ENCODE assay signal across 12 cellular contexts in genomic region chr16:28826141-28826540, GRCh38. TPM values are rescaled to one million over a fixed set of nuclear protein-coding genes. Genes with fewer than 3 reads are reported as not detected.
DNase-seq lines count a peak whose midpoint lies in the region; ATAC-seq and TF ChIP-seq lines count a peak whose summit lies in the region.
"Had no signal": no experiment of that assay in that cellular context is flagged by ENCODE, and none has a peak within 500 bp of the region (broad histone marks: within the 10 kb centered on the region; RNA-seq: fewer than 3 reads in every experiment).

No MANE protein-coding gene starts in this region.

- ATAC-seq in T-helper 17 cell: no peak
- no peak for ATAC-seq in psoas muscle
- ATAC-seq in left colon: no peak
- ATAC-seq: gastroesophageal sphincter had no signal

- intact Hi-C loops in psoas muscle (cut with DNase I) (no loop called here), left colon (cut with DNase I, micrococcal nuclease) (no loop called here)

- H3K9me3 ChIP-seq in T-helper 17 cell (ENCODE audit: control insufficient read depth, low read length, poor library complexity, severe bottlenecking) (no peaks in the 10 kb centered on the region), psoas muscle (no peaks in the 10 kb centered on the region)
- H3K9me3 ChIP-seq: adrenal gland, BLaER1, gastroesophageal sphincter, neutrophil had no signal

- CTCF ChIA-PET in activated CD4-positive, alpha-beta T cell treated with anti-CD3 and anti-CD28 coated beads, Interleukin-2, amount 10 ng/mL, durations not matched to agents 7 days and 5 days (lab: Charles Lee): no interaction called here

- H3K4me3 ChIP-seq in epithelial cell of esophagus (ENCODE audit: low read length) (no peak overlapping the region), psoas muscle (no peak overlapping the region)
- H3K4me3 ChIP-seq: adrenal gland, gastroesophageal sphincter had no signal

- no peak overlapping the region for H3K27ac ChIP-seq in psoas muscle
- H3K27ac ChIP-seq: adrenal gland, BLaER1, gastroesophageal sphincter, neutrophil had no signal

- POLR2A ChIA-PET in activated CD4-positive, alpha-beta T cell treated with anti-CD3 and anti-CD28 coated beads, Interleukin-2, amount 10 ng/mL, durations not matched to agents 7 days and 5 days (lab: Charles Lee): no interaction called here

- no peak overlapping the region for H3K27ac Mint-ChIP-seq in activated CD4-positive, alpha-beta T cell treated with anti-CD3 and anti-CD28 coated beads, Interleukin-2, amount 10 ng/mL, durations not matched to agents 7 days and 5 days
- H3K27ac Mint-ChIP-seq in T-helper 17 cell: peak overlapping the region; percentile 98

- H3K36me3 ChIP-seq in psoas muscle (ENCODE audit: insufficient read depth in 1 of 2, low read depth in 1 of 2): peaks cover 9 to 62% of the 10 kb centered on the region in 2 donors

- WGBS in psoas muscle, 3 donors: 39 to 45% (median 41%) methylated on average over 6 of the region's 6 CpGs

- peaks cover 66% of the 10 kb centered on the region for H3K36me3 Mint-ChIP-seq in activated CD4-positive, alpha-beta T cell treated with anti-CD3 and anti-CD28 coated beads, Interleukin-2, amount 10 ng/mL, durations not matched to agents 7 days and 5 days (ENCODE audit: low read depth)
- peaks cover 5% of the 10 kb centered on the region for H3K36me3 Mint-ChIP-seq in T-helper 17 cell (ENCODE audit: low read depth)

- DNase-seq in activated CD4-positive, alpha-beta T cell treated with anti-CD3 and anti-CD28 coated beads, Interleukin-2, amount 10 ng/mL, durations not matched to agents 7 days and 5 days: no peak
- no peak for DNase-seq in activated CD4-positive, alpha-beta T cell treated with anti-CD3 and anti-CD28 coated beads for 48 hours
- DNase-seq in T-helper 17 cell: no peak
- DNase-seq in epithelial cell of esophagus (ENCODE audit: low read depth): peak; percentile 49
- no peak for DNase-seq in psoas muscle
- DNase-seq in activated gamma-delta T cell (lab: John Stamatoyannopoulos, UW): no peak
- DNase-seq in left colon: no peak
- no peak for DNase-seq in COLO829 (ENCODE audit: low spot score)
- DNase-seq: adrenal gland had no signal

- no peaks in the 10 kb centered on the region for H3K27me3 Mint-ChIP-seq in activated CD4-positive, alpha-beta T cell treated with anti-CD3 and anti-CD28 coated beads, Interleukin-2, amount 10 ng/mL, durations not matched to agents 7 days and 5 days
- no peaks in the 10 kb centered on the region for H3K27me3 Mint-ChIP-seq in T-helper 17 cell

- peaks cover 19% of the 10 kb centered on the region for H3K4me1 ChIP-seq in psoas muscle

- H3K9me3 Mint-ChIP-seq in activated CD4-positive, alpha-beta T cell treated with anti-CD3 and anti-CD28 coated beads, Interleukin-2, amount 10 ng/mL, durations not matched to agents 7 days and 5 days: no peaks in the 10 kb centered on the region

- peak overlapping the region; percentile 33 for H3K4me3 Mint-ChIP-seq in activated CD4-positive, alpha-beta T cell treated with anti-CD3 and anti-CD28 coated beads, Interleukin-2, amount 10 ng/mL, durations not matched to agents 7 days and 5 days
- peak overlapping the region; percentile 69 for H3K4me3 Mint-ChIP-seq in T-helper 17 cell

- H3K4me1 Mint-ChIP-seq in activated CD4-positive, alpha-beta T cell treated with anti-CD3 and anti-CD28 coated beads, Interleukin-2, amount 10 ng/mL, durations not matched to agents 7 days and 5 days: peaks cover 44% of the 10 kb centered on the region
- H3K4me1 Mint-ChIP-seq in T-helper 17 cell: peaks cover 24% of the 10 kb centered on the region

- H3K27me3 ChIP-seq in psoas muscle (ENCODE audit: insufficient read depth in 3 of 3, low read length in 2 of 3): no peaks in the 10 kb centered on the region
- H3K27me3 ChIP-seq: adrenal gland, BLaER1, gastroesophageal sphincter, neutrophil had no signal

- peak; percentile 27 for TF ChIP-seq CTCF in epithelial cell of esophagus (IDR thresholded peaks at IDR 0.05; ENCODE audit: insufficient read depth, low read depth, low read length, missing control alignments)
- peak; percentile 4 for TF ChIP-seq CTCF in psoas muscle (IDR thresholded peaks at IDR 0.05)

RNA-seq across cellular contexts. Expression of gene ATXN2L, which starts 3.3 kb away (rescaled TPM):
- 100 to 1,000 TPM; 257 to 265 TPM for total RNA-seq in activated CD4-positive, alpha-beta T cell treated with anti-CD3 and anti-CD28 coated beads, Interleukin-2, amount 10 ng/mL, durations not matched to agents 7 days and 5 days
- total RNA-seq in T-helper 17 cell (100 to 1,000 TPM; 348 to 372 TPM), psoas muscle (10 to 100 TPM; 47.7 to 66.2 (median 55.4) TPM), left colon (10 to 100 TPM; 86.6 to 98.5 TPM)
- polyA plus RNA-seq in psoas muscle: 10 to 100 TPM; 28.8 to 50.0 (median 37.2) TPM

RNA-seq across cellular contexts. Expression of gene TUFM, which starts 20.0 kb away (rescaled TPM):
- 100 to 1,000 TPM; 105 to 125 TPM for total RNA-seq in activated CD4-positive, alpha-beta T cell treated with anti-CD3 and anti-CD28 coated beads, Interleukin-2, amount 10 ng/mL, durations not matched to agents 7 days and 5 days
- total RNA-seq in T-helper 17 cell (100 to 1,000 TPM in 1 of 2 donors, 10 to 100 TPM in 1; 78.5 to 103 TPM), psoas muscle (100 to 1,000 TPM; 155 to 233 (median 187) TPM), left colon (100 to 1,000 TPM; 221 to 301 TPM)
- polyA plus RNA-seq in psoas muscle: 100 to 1,000 TPM; 211 to 355 (median 240) TPM

RNA-seq across cellular contexts. Expression of gene SH2B1, which starts 37.5 kb away (rescaled TPM):
- 10 to 100 TPM; 62.6 to 66.6 TPM for total RNA-seq in activated CD4-positive, alpha-beta T cell treated with anti-CD3 and anti-CD28 coated beads, Interleukin-2, amount 10 ng/mL, durations not matched to agents 7 days and 5 days
- total RNA-seq in T-helper 17 cell: 10 to 100 TPM; 69.1 to 77.7 TPM
- 10 to 100 TPM; 22.9 to 44.6 (median 39.9) TPM for total RNA-seq in psoas muscle
- polyA plus RNA-seq in psoas muscle: 10 to 100 TPM; 21.0 to 47.5 (median 28.1) TPM
- total RNA-seq in left colon: 10 to 100 TPM; 84.3 to 90.0 TPM

RNA-seq across cellular contexts. Expression of gene ATP2A1, which starts 52.1 kb away (rescaled TPM):
- 1 to 10 TPM; 1.3 to 2.7 TPM for total RNA-seq in activated CD4-positive, alpha-beta T cell treated with anti-CD3 and anti-CD28 coated beads, Interleukin-2, amount 10 ng/mL, durations not matched to agents 7 days and 5 days
- total RNA-seq in T-helper 17 cell: 1 to 10 TPM in 1 of 2 donors, under 1 TPM in 1; 0.75 to 1.7 TPM
- total RNA-seq in psoas muscle: 1,000 to 10,000 TPM in 3 of 4 donors, 100 to 1,000 TPM in 1; 639 to 2,539 (median 1,923) TPM
- 1,000 to 10,000 TPM in 2 of 3 donors, 100 to 1,000 TPM in 1; 169 to 1,914 (median 1,496) TPM for polyA plus RNA-seq in psoas muscle
- total RNA-seq in left colon: 1 to 10 TPM in 1 of 2 donors, under 1 TPM in 1; 0.47 to 1.3 TPM
